In the genomic region with DNA sequence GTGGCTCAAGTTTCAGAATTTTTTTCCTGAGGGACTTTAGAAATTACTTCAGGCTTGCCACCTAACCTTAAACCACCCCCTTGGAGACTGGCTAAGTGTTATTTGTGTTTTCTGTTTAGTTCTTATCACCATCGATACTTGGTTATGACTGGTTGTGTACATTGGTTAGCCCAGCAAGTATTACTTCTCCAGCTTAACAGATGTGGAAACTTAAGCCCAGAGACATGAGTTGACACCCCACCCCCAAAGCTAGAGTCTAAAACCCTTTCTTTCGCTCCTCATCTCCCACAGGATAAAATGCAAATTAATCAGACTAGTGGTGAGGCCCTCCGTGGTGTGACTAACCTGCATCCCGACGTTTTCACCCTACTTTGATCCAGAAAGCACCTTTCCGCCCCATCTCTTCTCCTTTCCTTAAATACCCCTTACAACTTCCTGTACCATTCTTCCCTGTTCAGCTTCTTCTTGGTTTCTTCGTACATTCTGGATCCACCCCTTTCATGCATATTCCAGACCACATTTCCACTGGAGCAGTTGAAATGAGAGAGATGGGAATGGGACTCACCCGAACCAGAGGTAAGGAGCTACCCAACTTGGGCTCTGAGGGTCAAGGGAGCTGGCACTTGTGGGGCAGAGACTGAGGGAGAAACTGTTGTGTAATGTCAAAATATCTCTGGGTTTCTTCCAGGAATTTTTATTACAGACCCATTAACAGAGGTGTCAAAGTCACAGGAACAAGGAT, we compare ENCODE assay signal across 9 cellular contexts. TPM values are rescaled to one million over a fixed set of nuclear protein-coding genes. Genes with fewer than 3 reads are reported as not detected.
DNase-seq lines count a peak whose midpoint lies in the region; ATAC-seq, FAIRE-seq and TF ChIP-seq lines count a peak whose summit lies in the region.
"Had no signal": no experiment of that assay in that cellular context is flagged by ENCODE, and none has a peak within 500 bp of the region (broad histone marks: within the 10 kb centered on the region; RNA-seq: fewer than 3 reads in every experiment).

No MANE protein-coding gene starts in this region.

- POLR2A ChIA-PET in CD8-positive, alpha-beta memory T cell (lab: Charles Lee): interaction anchor here (0.7 to 1.2 kb wide), 3 partner anchors 10 to 94 kb away, joined by 3 read pairs; a partner anchor contains a TSS

- peak overlapping the region; percentile 99 for H3K4me2 ChIP-seq in Loucy (ENCODE audit: low read depth, low read length, poor library complexity, severe bottlenecking)
- H3K4me2 ChIP-seq in mammary epithelial cell (ENCODE audit: insufficient read depth, low read depth, low read length): peak overlapping the region; percentile 76

- CTCF ChIA-PET in CD8-positive, alpha-beta memory T cell (lab: Charles Lee): interaction anchor here (3.0 kb wide), 1 partner anchor 27 kb away, joined by 16 read pairs; no protein-coding TSS in a partner anchor
- CTCF ChIA-PET in mammary epithelial cell (lab: Charles Lee; ENCODE audit: low non-redundant PET): interaction anchor here (0.7 kb wide), 1 partner anchor 80 kb away, joined by 5 read pairs; no protein-coding TSS in a partner anchor

- dilution Hi-C loops in mammary epithelial cell (cut with HindIII; ENCODE audit: low sequenced_read_pairs): no loop called here

- H3K36me3 ChIP-seq in CD8-positive, alpha-beta memory T cell (ENCODE audit: insufficient read depth, low read length): no peaks in the 10 kb centered on the region
- H3K36me3 ChIP-seq in Loucy (ENCODE audit: insufficient read depth, low read length) (no peaks in the 10 kb centered on the region), mammary epithelial cell (ENCODE audit: insufficient read depth, low read length) (no peaks in the 10 kb centered on the region), muscle layer of duodenum (ENCODE audit: control insufficient read depth in 1 of 2, insufficient read depth in 2 of 2, low read length in 2 of 2) (peaks cover 0 to 5% of the 10 kb centered on the region in 2 donors)

- H2AFZ ChIP-seq in Loucy (ENCODE audit: low read length): peak overlapping the region; percentile 95
- peak overlapping the region; percentile 61 for H2AFZ ChIP-seq in mammary epithelial cell (ENCODE audit: low read depth, low read length)

- H3K27ac Mint-ChIP-seq in CD8-positive, alpha-beta memory T cell: peak overlapping the region; percentile 99 to 100 (median 100)

- TF ChIP-seq CTCF in Loucy (conservative IDR thresholded peaks at IDR 0.05; ENCODE audit: low read length) (no peak), mammary epithelial cell (conservative IDR thresholded peaks at IDR 0.05 in 1 of 2, IDR thresholded peaks at IDR 0.05 in 1 of 2; ENCODE audit: extremely low read depth in 1 of 2, insufficient read depth in 1 of 2, low read depth in 1 of 2, low read length in 2 of 2) (no peak), D721Med (IDR thresholded peaks at IDR 0.05; ENCODE audit: insufficient read depth, missing control alignments) (no peak)

- TSS peak; percentile 80 for BruUV-seq in mammary epithelial cell (replicated peaks; lab: Mats Ljungman, UMichigan)

- peaks cover 32% of the 10 kb centered on the region for H3K79me2 ChIP-seq in Loucy (ENCODE audit: insufficient read depth, low read length)
- peaks cover 37% of the 10 kb centered on the region for H3K79me2 ChIP-seq in mammary epithelial cell (ENCODE audit: insufficient read depth, low read length)

- peak overlapping the region; percentile 82 for H3K9ac ChIP-seq in Loucy (ENCODE audit: low read depth, low read length, poor library complexity, severe bottlenecking)
- peak overlapping the region; percentile 81 for H3K9ac ChIP-seq in mammary epithelial cell (ENCODE audit: insufficient read depth, low read length)

- peaks cover 3% of the 10 kb centered on the region; the same call in 1 of the 2 replicates for H3F3A ChIP-seq in Loucy (ENCODE audit: low read depth)

- WGBS in mammary epithelial cell (ENCODE audit: low coverage, missing lambda C conversion rate): 31% methylated on average over 8 of the region's 8 CpGs

- no peaks in the 10 kb centered on the region for H3K9me3 Mint-ChIP-seq in CD8-positive, alpha-beta memory T cell

- peak overlapping the region; percentile 99 for H3K27ac ChIP-seq in CD8-positive, alpha-beta memory T cell (ENCODE audit: low read depth, low read length)
- peak overlapping the region; percentile 82 for H3K27ac ChIP-seq in mammary epithelial cell (ENCODE audit: insufficient read depth, low read depth, low read length)
- H3K27ac ChIP-seq in muscle layer of duodenum (ENCODE audit: low read length): peak overlapping the region; percentile 95

- in situ Hi-C loops in mammary epithelial cell (cut with MboI; ENCODE audit: low sequenced_read_pairs in 2 of 2): no loop called here

- peak overlapping the region; percentile 70 for H3K4me3 ChIP-seq in CD8-positive, alpha-beta memory T cell (ENCODE audit: low read length)
- peak overlapping the region; percentile 88 for H3K4me3 ChIP-seq in Loucy (ENCODE audit: low read length, poor library complexity, severe bottlenecking)
- H3K4me3 ChIP-seq in mammary epithelial cell (replicated peaks in 1 of 3; ENCODE audit: insufficient read depth in 1 of 3, low read depth in 2 of 3, low read length in 3 of 3): peak overlapping the region; percentile 20 to 51 (median 43)
- peak overlapping the region; percentile 63 to 82 for H3K4me3 ChIP-seq in muscle layer of duodenum (ENCODE audit: low read depth in 1 of 2, low read length in 2 of 2)

- peaks cover 46 to 59% (median 54%) of the 10 kb centered on the region in 3 donors for H3K4me1 Mint-ChIP-seq in CD8-positive, alpha-beta memory T cell

- H3K9me3 ChIP-seq in CD8-positive, alpha-beta memory T cell (ENCODE audit: low read length): no peaks in the 10 kb centered on the region
- H3K9me3 ChIP-seq in Loucy (ENCODE audit: insufficient read depth, low read depth, low read length): no peaks in the 10 kb centered on the region
- H3K9me3 ChIP-seq in mammary epithelial cell (replicated peaks; ENCODE audit: insufficient read depth, low read length): no peaks in the 10 kb centered on the region
- H3K9me3 ChIP-seq in muscle layer of duodenum (ENCODE audit: control insufficient read depth in 1 of 2, low read length in 2 of 2): no peaks in the 10 kb centered on the region

- FAIRE-seq in D721Med (lab: Jason Lieb, UNC): no peak

- peak in 1 of 5 donors; percentile 54 for DNase-seq in CD8-positive, alpha-beta memory T cell
- DNase-seq in mammary epithelial cell: peak; percentile 61
- no peak for DNase-seq in NCI-H2196 (lab: John Stamatoyannopoulos, UW; ENCODE audit: unreplicated experiment)
- no peak for DNase-seq in COLO829 (ENCODE audit: low spot score)
- DNase-seq in D721Med (ENCODE audit: insufficient read length, low spot score): no peak

- peak overlapping the region; percentile 89 to 95 (median 91) for H3K4me3 Mint-ChIP-seq in CD8-positive, alpha-beta memory T cell

- intact Hi-C loops in mammary epithelial cell (cut with micrococcal nuclease): loop anchor here (2.0 kb wide), 1 partner anchor 18 kb away; no protein-coding TSS in a partner anchor

- H4K20me1 ChIP-seq in Loucy (ENCODE audit: insufficient read depth, low read length, poor library complexity, severe bottlenecking) (peaks cover 30% of the 10 kb centered on the region), mammary epithelial cell (ENCODE audit: insufficient read depth, low read length) (no peaks in the 10 kb centered on the region)

- peak; percentile 32 for ATAC-seq in GM21526 (IDR thresholded peaks at IDR 0.05; ENCODE audit: low FRiP score, unreplicated experiment)

- H3K27me3 Mint-ChIP-seq in CD8-positive, alpha-beta memory T cell: peaks cover 0 to 5% of the 10 kb centered on the region in 2 donors

- H3K36me3 Mint-ChIP-seq in CD8-positive, alpha-beta memory T cell: peaks cover 0 to 19% (median 5%) of the 10 kb centered on the region in 3 donors

- H3K27me3 ChIP-seq in CD8-positive, alpha-beta memory T cell (ENCODE audit: insufficient read depth, low read length, poor library complexity, severe bottlenecking): no peaks in the 10 kb centered on the region
- H3K27me3 ChIP-seq in Loucy (ENCODE audit: insufficient read depth, low read length, poor library complexity, severe bottlenecking) (peaks cover 3% of the 10 kb centered on the region), mammary epithelial cell (ENCODE audit: insufficient read depth, low read length) (no peaks in the 10 kb centered on the region), muscle layer of duodenum (ENCODE audit: low read depth, low read length) (no peaks in the 10 kb centered on the region)

- peaks cover 41% of the 10 kb centered on the region for H3K4me1 ChIP-seq in CD8-positive, alpha-beta memory T cell (ENCODE audit: insufficient read depth, low read length)
- H3K4me1 ChIP-seq in Loucy (ENCODE audit: insufficient read depth, low read length, poor library complexity, severe bottlenecking) (peaks cover 47% of the 10 kb centered on the region), mammary epithelial cell (ENCODE audit: insufficient read depth, low read length) (peaks cover 22% of the 10 kb centered on the region), muscle layer of duodenum (ENCODE audit: control insufficient read depth in 1 of 2, insufficient read depth in 2 of 2, low read length in 2 of 2) (peaks cover 12 to 16% of the 10 kb centered on the region in 2 donors)

- H3K9me2 ChIP-seq in Loucy (replicated peaks; ENCODE audit: low read depth, low read length): no peaks in the 10 kb centered on the region

RNA-seq across cellular contexts. Expression of a gene that starts 0.8 kb away (rescaled TPM):
- total RNA-seq in CD8-positive, alpha-beta memory T cell: 10 to 100 TPM; 55.9 to 57.7 TPM
- 65.0 TPM for polyA plus RNA-seq in CD8-positive, alpha-beta memory T cell
- total RNA-seq in mammary epithelial cell: 10 to 100 TPM; 50.4 to 65.5 TPM
- polyA plus RNA-seq in mammary epithelial cell: 7.8 TPM
- 39.6 TPM for polyA minus RNA-seq in mammary epithelial cell

RNA-seq across cellular contexts. Expression of a gene that starts 29.6 kb away (rescaled TPM):
- under 1 TPM in 1 of 2 experiments, not detected in 1; 0.13 TPM for total RNA-seq in CD8-positive, alpha-beta memory T cell
- not detected for polyA plus RNA-seq in CD8-positive, alpha-beta memory T cell
- total RNA-seq in mammary epithelial cell: 1 to 10 TPM; 1.4 to 2.7 TPM
- 0.60 TPM for polyA plus RNA-seq in mammary epithelial cell
- polyA minus RNA-seq in mammary epithelial cell: not detected
- total RNA-seq: SK-MEL-5 had no signal
